Comparison of ENCODE assay signal across 22 cellular contexts in the genomic region with DNA sequence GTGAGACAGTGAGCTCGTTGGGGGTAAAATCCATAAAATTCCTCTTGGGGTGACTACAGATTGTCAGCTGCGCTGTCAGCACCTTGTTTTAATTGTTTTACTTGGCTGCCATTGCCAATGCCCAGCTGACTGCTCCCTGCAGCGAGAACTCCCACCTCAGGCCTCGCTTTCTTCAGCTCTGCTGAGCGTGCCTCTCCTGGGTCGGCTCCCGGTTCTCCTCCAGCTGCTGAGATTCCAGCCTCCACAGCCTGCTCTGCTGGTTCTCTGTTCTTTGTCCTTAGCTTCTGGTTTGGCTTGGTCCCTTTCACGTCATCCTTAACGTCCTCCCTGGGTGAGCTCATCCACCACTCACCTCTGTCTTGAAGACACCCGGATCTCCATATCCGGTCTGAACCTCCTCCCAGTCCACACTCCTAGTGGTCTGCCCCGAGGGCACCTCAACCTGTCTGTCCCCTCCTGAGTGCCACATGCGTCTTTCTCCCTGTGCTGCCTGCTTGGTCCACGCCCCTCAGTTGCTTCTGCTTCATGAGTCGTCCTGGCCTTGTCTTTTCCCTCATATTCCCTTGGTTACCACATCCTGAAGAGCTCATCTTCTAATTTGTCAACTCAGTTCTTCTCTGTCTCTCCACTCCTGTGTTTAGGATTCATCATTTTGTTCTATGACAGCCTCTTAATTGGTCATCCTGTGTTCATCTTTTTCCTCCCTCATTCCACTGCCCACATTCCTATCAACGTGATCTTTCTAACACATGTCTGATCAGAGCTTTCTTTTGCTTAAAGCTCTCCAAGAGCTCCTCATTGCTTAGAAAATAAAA. TPM values are rescaled to one million over a fixed set of nuclear protein-coding genes. Genes with fewer than 3 reads are reported as not detected.
A peak's percentile ranks its signal among the peaks of the same experiment; 100 is the strongest.
DNase-seq lines count a peak whose midpoint lies in the region; ATAC-seq, FAIRE-seq and TF ChIP-seq lines count a peak whose summit lies in the region.
"Had no signal": no experiment of that assay in that cellular context is flagged by ENCODE, and none has a peak within 500 bp of the region (broad histone marks: within the 10 kb centered on the region; RNA-seq: fewer than 3 reads in every experiment).

No MANE protein-coding gene starts in this region.

- no peaks in the 10 kb centered on the region for H3K27me3 Mint-ChIP-seq in CD8-positive, alpha-beta T cell (ENCODE audit: low read depth)
- no peaks in the 10 kb centered on the region for H3K27me3 Mint-ChIP-seq in HFFc6 (ENCODE audit: insufficient read depth)
- H3K27me3 Mint-ChIP-seq in naive thymus-derived CD8-positive, alpha-beta T cell: no peaks in the 10 kb centered on the region
- H3K27me3 Mint-ChIP-seq: activated CD4-positive, alpha-beta T cell treated with anti-CD3 and anti-CD28 coated beads for 36 hours; CD4-positive, alpha-beta T cell had no signal

- no peak for TF ChIP-seq RAD21 in H1 (IDR thresholded peaks at IDR 0.05 in 1 of 2, conservative IDR thresholded peaks at IDR 0.05 in 1 of 2; ENCODE audit: low read depth in 2 of 2, low read length in 2 of 2)

- no peak overlapping the region for H2AK5ac ChIP-seq in H1 (ENCODE audit: low read depth, low read length)

- no peaks in the 10 kb centered on the region for H3K79me2 ChIP-seq in H1 (ENCODE audit: control insufficient read depth in 1 of 2, insufficient read depth in 2 of 2, low read length in 2 of 2)

- H4K5ac ChIP-seq in H1 (ENCODE audit: insufficient read length, low read depth, low read length): no peak overlapping the region

- H3K23me2 ChIP-seq in H1 (ENCODE audit: low read depth, low read length): no peaks in the 10 kb centered on the region

- CTCF ChIA-PET in CD8-positive, alpha-beta T cell (lab: Charles Lee): interaction anchor here (1.0 to 1.5 kb wide), 3 partner anchors 11 to 22 kb away, joined by 3 to 6 read pairs (median 4); no protein-coding TSS in a partner anchor
- CTCF ChIA-PET in H1 (lab: Charles Lee; ENCODE audit: partially characterized antibody): interaction anchor here (0.8 to 4.0 kb wide), 9 partner anchors 9 to 99 kb away, joined by 3 to 31 read pairs (median 4); no protein-coding TSS in a partner anchor

- H2BK15ac ChIP-seq in H1 (ENCODE audit: low read length): no peak overlapping the region

- WGBS in H1 (ENCODE audit: extremely low coverage in 1 of 2, insufficient coverage in 1 of 2, insufficient read length in 1 of 2, insufficient replicate concordance in 2 of 2, low coverage in 1 of 2, low lambda C conversion rate in 2 of 2, missing lambda C conversion rate in 1 of 2), 2 experiments: 84% methylated on average over 16 of the region's 16 CpGs; no CpG with 5 or more reads in 1 of the 2 experiments

- no peaks in the 10 kb centered on the region for H3K9me3 ChIP-seq in CD8-positive, alpha-beta T cell (ENCODE audit: low read length)
- H3K9me3 ChIP-seq in H1 (ENCODE audit: insufficient read depth in 2 of 2, low read depth in 1 of 2, low read length in 1 of 2): no peaks in the 10 kb centered on the region
- H3K9me3 ChIP-seq: colonic mucosa, left lung had no signal

- no peak overlapping the region for H3K4me2 ChIP-seq in H1 (ENCODE audit: insufficient read depth in 1 of 2, low read depth in 2 of 2, low read length in 2 of 2)

- no peak for ATAC-seq in CD8-positive, alpha-beta T cell
- ATAC-seq in naive thymus-derived CD8-positive, alpha-beta T cell: no peak
- no peak for ATAC-seq in HG02571 (IDR thresholded peaks at IDR 0.05; ENCODE audit: unreplicated experiment)
- ATAC-seq: activated CD4-positive, alpha-beta T cell treated with anti-CD3 and anti-CD28 coated beads for 36 hours; GM12878; PC-3; sciatic nerve had no signal

- no peak overlapping the region for H3K14ac ChIP-seq in H1 (ENCODE audit: insufficient read length)

- intact Hi-C loops in CD8-positive, alpha-beta T cell (cut with DNase I, micrococcal nuclease): no loop called here

- H3K4me1 Mint-ChIP-seq in CD8-positive, alpha-beta T cell (ENCODE audit: low read depth): peaks cover 79% of the 10 kb centered on the region
- H3K4me1 Mint-ChIP-seq in HFFc6 (ENCODE audit: low read depth): peaks cover 43% of the 10 kb centered on the region
- peaks cover 58 to 82% (median 77%) of the 10 kb centered on the region in 4 donors for H3K4me1 Mint-ChIP-seq in naive thymus-derived CD8-positive, alpha-beta T cell

- no peaks in the 10 kb centered on the region for H3K9me3 Mint-ChIP-seq in CD8-positive, alpha-beta T cell
- H3K9me3 Mint-ChIP-seq in HFFc6: peaks cover 5% of the 10 kb centered on the region; the same call in 1 of the 2 replicates
- H3K9me3 Mint-ChIP-seq in naive thymus-derived CD8-positive, alpha-beta T cell: no peaks in the 10 kb centered on the region
- H3K9me3 Mint-ChIP-seq: brain; CD4-positive, alpha-beta T cell had no signal

- FAIRE-seq in H1 (lab: Jason Lieb, UNC): no peak
- FAIRE-seq: GM12878 had no signal

- H3K4ac ChIP-seq in H1 (replicated peaks; ENCODE audit: insufficient read length, low read depth, low read length): no peak overlapping the region

- H3K27ac ChIP-seq in CD8-positive, alpha-beta T cell (ENCODE audit: low read depth, low read length): no peak overlapping the region
- H3K27ac ChIP-seq in H1 (ENCODE audit: low read depth, low read length): no peak overlapping the region
- H3K27ac ChIP-seq: colonic mucosa, left lung, parathyroid adenoma had no signal

- TF ChIP-seq POLR2A in H1 (IDR thresholded peaks at IDR 0.05; ENCODE audit: control extremely low read depth in 1 of 2, low read depth in 2 of 2, low read length in 2 of 2): no peak

- TF ChIP-seq EP300 in H1 (IDR thresholded peaks at IDR 0.05; ENCODE audit: borderline replicate concordance in 1 of 2, low read depth in 2 of 2, low read length in 2 of 2): no peak

- peaks cover 5% of the 10 kb centered on the region for H3K36me3 ChIP-seq in CD8-positive, alpha-beta T cell (ENCODE audit: insufficient read depth, low read length)
- no peaks in the 10 kb centered on the region for H3K36me3 ChIP-seq in H1 (ENCODE audit: control insufficient read depth in 2 of 4, insufficient read depth in 4 of 4, low read length in 3 of 4)
- H3K36me3 ChIP-seq: colonic mucosa had no signal

- peaks cover 61% of the 10 kb centered on the region for H3K36me3 Mint-ChIP-seq in CD8-positive, alpha-beta T cell
- H3K36me3 Mint-ChIP-seq in HFFc6 (ENCODE audit: low read depth): peaks cover 23% of the 10 kb centered on the region
- H3K36me3 Mint-ChIP-seq in naive thymus-derived CD8-positive, alpha-beta T cell: peaks cover 13 to 46% (median 18%) of the 10 kb centered on the region in 3 donors

- H4K91ac ChIP-seq in H1 (replicated peaks; ENCODE audit: insufficient read length, low read length): no peak overlapping the region

- no peaks in the 10 kb centered on the region for H3K27me3 ChIP-seq in CD8-positive, alpha-beta T cell (ENCODE audit: insufficient read depth, low read length)
- no peaks in the 10 kb centered on the region for H3K27me3 ChIP-seq in H1 (replicated peaks in 1 of 4; ENCODE audit: control insufficient read depth in 3 of 4, extremely low read depth in 1 of 4, insufficient read depth in 3 of 4, low read length in 3 of 4)
- H3K27me3 ChIP-seq: colonic mucosa, left lung had no signal

- H2BK12ac ChIP-seq in H1 (ENCODE audit: low read depth, low read length): 0 out of 2 replicates have a peak overlapping the region, but pooled peaks have one; percentile 44

- H3K79me1 ChIP-seq in H1 (ENCODE audit: low read depth, low read length): no peaks in the 10 kb centered on the region; the same call in 1 of the 2 replicates

- H2AFZ ChIP-seq in H1 (ENCODE audit: low read length): no peak overlapping the region
- H2AFZ ChIP-seq: parathyroid adenoma had no signal

- DNase-seq in CD8-positive, alpha-beta T cell: no peak
- peak; percentile 17 for DNase-seq in HFFc6
- DNase-seq in H1 (ENCODE audit: low read depth in 1 of 2, low spot score in 2 of 2): no peak
- no peak for DNase-seq in naive thymus-derived CD8-positive, alpha-beta T cell
- no peak for DNase-seq in epidermal melanocyte (ENCODE audit: insufficient read length, low spot score)
- DNase-seq in NCI-H128 (lab: John Stamatoyannopoulos, UW; ENCODE audit: unreplicated experiment): no peak
- DNase-seq: activated CD4-positive, alpha-beta T cell treated with anti-CD3 and anti-CD28 coated beads for 36 hours; CD4-positive, alpha-beta T cell; colonic mucosa; Kasumi-1; left lung; NCI-H1092; NCI-H1930; NCI-H748 treated with DMSO at 0.1 percent for 48 hours; PC-3; SIG-M5; T-helper 1 cell had no signal

- H2BK5ac ChIP-seq in H1 (ENCODE audit: low read depth, low read length): no peak overlapping the region

- H2BK20ac ChIP-seq in H1 (ENCODE audit: low read length): no peak overlapping the region; the same call in 1 of the 2 replicates

- H3K4me1 ChIP-seq in CD8-positive, alpha-beta T cell (ENCODE audit: insufficient read depth, low read length): peaks cover 40% of the 10 kb centered on the region
- peaks cover 0 to 11% (median 4%) of the 10 kb centered on the region in 4 experiments; a peak in 5 of 7 replicates for H3K4me1 ChIP-seq in H1 (replicated peaks in 1 of 4; ENCODE audit: control insufficient read depth in 3 of 4, insufficient read depth in 4 of 4, low read length in 3 of 4)
- H3K4me1 ChIP-seq: colonic mucosa had no signal

- H3K18ac ChIP-seq in H1 (ENCODE audit: extremely low read depth, low read length): no peak overlapping the region

- no peak overlapping the region for H2BK120ac ChIP-seq in H1 (replicated peaks; ENCODE audit: low read depth, low read length)

- no peak overlapping the region for H4K8ac ChIP-seq in H1 (ENCODE audit: extremely low read depth, insufficient read depth, low read length)

- H3K56ac ChIP-seq in H1 (replicated peaks; ENCODE audit: insufficient read length, low read depth, low read length): no peak overlapping the region

- H3K27ac Mint-ChIP-seq in CD8-positive, alpha-beta T cell: peak overlapping the region; percentile 34
- H3K27ac Mint-ChIP-seq in HFFc6: no peak overlapping the region
- H3K27ac Mint-ChIP-seq in naive thymus-derived CD8-positive, alpha-beta T cell: peak overlapping the region in 7 of 10 donors; percentile 1 to 74 (median 45)
- H3K27ac Mint-ChIP-seq: activated CD4-positive, alpha-beta T cell treated with anti-CD3 and anti-CD28 coated beads for 36 hours; brain; CD4-positive, alpha-beta T cell had no signal

- H3K9ac ChIP-seq in H1 (replicated peaks in 1 of 4; ENCODE audit: extremely low read depth in 1 of 4, low read depth in 3 of 4, low read length in 3 of 4): no peak overlapping the region
- H3K9ac ChIP-seq: parathyroid adenoma had no signal

- POLR2A ChIA-PET in CD8-positive, alpha-beta T cell (lab: Charles Lee): interaction anchor here (0.6 kb wide), 1 partner anchor 29 kb away, joined by 3 read pairs; no protein-coding TSS in a partner anchor
- POLR2A ChIA-PET in H1 (lab: Charles Lee; ENCODE audit: partially characterized antibody): interaction anchor here (0.7 kb wide), 1 partner anchor 15 kb away, joined by 3 read pairs; no protein-coding TSS in a partner anchor
- POLR2A ChIA-PET in naive thymus-derived CD8-positive, alpha-beta T cell (lab: Charles Lee): no interaction called here

- no peak for TF ChIP-seq CTCF in CD8-positive, alpha-beta T cell (IDR thresholded peaks at IDR 0.05)
- no peak for TF ChIP-seq CTCF in HFFc6 (IDR thresholded peaks at IDR 0.05)
- no peak for TF ChIP-seq CTCF in H1 (IDR thresholded peaks at IDR 0.05; ENCODE audit: control extremely low read depth in 1 of 3, insufficient read depth in 1 of 3, low read depth in 1 of 3, low read length in 3 of 3)

- H3K4me3 ChIP-seq in CD8-positive, alpha-beta T cell (ENCODE audit: low read depth, low read length): no peak overlapping the region
- H3K4me3 ChIP-seq in H1 (ENCODE audit: extremely low read depth in 1 of 4, insufficient read depth in 2 of 4, low read depth in 3 of 4, low read length in 4 of 4): no peak overlapping the region
- H3K4me3 ChIP-seq: colonic mucosa, GM12878, left lung had no signal

- no peak overlapping the region for H3K23ac ChIP-seq in H1 (ENCODE audit: insufficient read length)

- H3K4me3 Mint-ChIP-seq in CD8-positive, alpha-beta T cell: no peak overlapping the region
- H3K4me3 Mint-ChIP-seq in HFFc6: no peak overlapping the region
- peak overlapping the region in 2 of 10 donors; percentile 0 to 44 for H3K4me3 Mint-ChIP-seq in naive thymus-derived CD8-positive, alpha-beta T cell
- H3K4me3 Mint-ChIP-seq: activated CD4-positive, alpha-beta T cell treated with anti-CD3 and anti-CD28 coated beads for 36 hours; brain; CD4-positive, alpha-beta T cell had no signal

- H4K20me1 ChIP-seq in H1 (replicated peaks in 1 of 2; ENCODE audit: control insufficient read depth in 1 of 2, insufficient read depth in 2 of 2, low read length in 2 of 2): peaks cover 0 to 1% of the 10 kb centered on the region in 2 experiments

RNA-seq across cellular contexts. Expression of a gene that starts 35.6 kb away (rescaled TPM):
- total RNA-seq in CD8-positive, alpha-beta T cell: 100 to 1,000 TPM; 109 to 119 TPM
- 10 to 100 TPM in 1 of 6 experiments, 1 to 10 TPM in 5; 6.9 to 10.4 (median 7.5) TPM for total RNA-seq in HFFc6 (2021; fragmentation: NEBNext Ultra II Directional; extraction: Animal tissue kit (Norgen Biotek cat#: 25700))
- total RNA-seq in H1 (2021; fragmentation: NEBNext Ultra II Directional; extraction: Animal tissue kit (Norgen Biotek cat#: 25700)): 6.8 and 9.9 TPM in 2 replicates
- polyA plus RNA-seq in H1 (2011; rRNA removed): 4.1 and 6.9 TPM in 2 replicates
- 6.3 TPM for polyA plus RNA-seq in H1 (2011; cell fraction: cytosol; rRNA removed)
- 6.4 TPM for polyA plus RNA-seq in H1 (2011; cell fraction: nucleus; rRNA removed)
- polyA plus RNA-seq in H1 (2012, experiment 1 of 2): 4.7 to 9.4 TPM (median 6.3 TPM) in 4 replicates
- 0.96 TPM for polyA plus RNA-seq in H1 (2012, experiment 2 of 2)
- 5.6 TPM for polyA plus RNA-seq in H1 (2013, experiment 1 of 2)
- 5.6 TPM for polyA plus RNA-seq in H1 (2013, experiment 2 of 2)
- 7.7 and 8.7 TPM in 2 replicates for polyA minus RNA-seq in H1 (2011; rRNA and poly(A)+ RNA removed)
- polyA minus RNA-seq in H1 (2011; cell fraction: cytosol; rRNA and poly(A)+ RNA removed): 4.7 TPM
- 20.8 TPM for polyA minus RNA-seq in H1 (2011; cell fraction: nucleus; rRNA and poly(A)+ RNA removed)
- 10 to 100 TPM; 93.6 to 93.8 TPM for total RNA-seq in naive thymus-derived CD8-positive, alpha-beta T cell
- 10 to 100 TPM in 2 of 3 donors, 1 to 10 TPM in 1; 9.6 to 14.0 (median 12.3) TPM for polyA plus RNA-seq in naive thymus-derived CD8-positive, alpha-beta T cell
